Comparison of ENCODE assay signal across 8 cellular contexts in the genomic region with DNA sequence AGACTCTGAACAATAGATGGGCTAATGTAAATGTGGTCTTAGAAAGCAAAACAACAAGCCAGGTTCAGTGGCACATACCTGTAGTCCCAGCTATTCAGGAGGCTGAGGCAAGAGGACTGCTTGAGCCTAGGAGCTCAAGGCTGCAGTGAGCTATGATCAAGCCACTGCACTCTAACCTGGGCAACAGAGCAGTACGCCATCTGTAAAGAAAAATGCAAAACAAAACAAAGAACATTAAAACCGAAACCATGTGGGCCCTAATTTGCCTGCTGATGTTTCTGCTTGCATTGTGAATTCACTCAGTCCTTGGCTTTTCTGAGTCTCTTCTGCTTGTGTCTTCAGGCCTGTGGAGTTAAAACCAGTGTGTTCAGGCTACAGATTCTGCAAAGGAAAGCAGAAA. TPM values are rescaled to one million over a fixed set of nuclear protein-coding genes. Genes with fewer than 3 reads are reported as not detected.
A peak's percentile ranks its signal among the peaks of the same experiment; 100 is the strongest.
DNase-seq lines count a peak whose midpoint lies in the region; ATAC-seq and TF ChIP-seq lines count a peak whose summit lies in the region.
"Had no signal": no experiment of that assay in that cellular context is flagged by ENCODE, and none has a peak within 500 bp of the region (broad histone marks: within the 10 kb centered on the region; RNA-seq: fewer than 3 reads in every experiment).

No MANE protein-coding gene starts in this region.

- H3K27ac ChIP-seq in gastrocnemius medialis (no peak overlapping the region), suprapubic skin (no peak overlapping the region)
- H3K27ac ChIP-seq: HL-60 had no signal

- DNase-seq in germinal center (ENCODE audit: low spot score), result peak; percentile 50
- DNase-seq in gastrocnemius medialis, result no peak
- DNase-seq in suprapubic skin (ENCODE audit: low spot score in 2 of 2), result no peak
- no peak for DNase-seq in DMS79 (lab: John Stamatoyannopoulos, UW)

- H3K9me3 ChIP-seq in gastrocnemius medialis, result no peaks in the 10 kb centered on the region
- no peaks in the 10 kb centered on the region for H3K9me3 ChIP-seq in suprapubic skin

- intact Hi-C loops in gastrocnemius medialis (cut with DNase I; ENCODE audit: low total_unique reads), result no loop called here

- TF ChIP-seq POLR2A in gastrocnemius medialis (IDR thresholded peaks at IDR 0.05) (no peak), suprapubic skin (IDR thresholded peaks at IDR 0.05) (no peak)

- H3K4me1 ChIP-seq in gastrocnemius medialis (peaks cover 5 to 28% of the 10 kb centered on the region in 2 donors), suprapubic skin (peaks cover 22% of the 10 kb centered on the region)

- H3K27me3 ChIP-seq in gastrocnemius medialis (no peaks in the 10 kb centered on the region), suprapubic skin (no peaks in the 10 kb centered on the region)

- no peak for TF ChIP-seq CTCF in gastrocnemius medialis (IDR thresholded peaks at IDR 0.05 in 4 of 5, conservative IDR thresholded peaks at IDR 0.05 in 1 of 5)
- TF ChIP-seq CTCF in suprapubic skin (IDR thresholded peaks at IDR 0.05), result no peak

- in situ Hi-C loops in gastrocnemius medialis (cut with MboI; ENCODE audit: low sequenced_read_pairs in 4 of 4), result no loop called here

- 68% methylated on average over 2 of the region's 2 CpGs for WGBS in suprapubic skin

- H3K4me3 ChIP-seq in gastrocnemius medialis (no peak overlapping the region), suprapubic skin (no peak overlapping the region)

- TF ChIP-seq EP300 in suprapubic skin (IDR thresholded peaks at IDR 0.05), result no peak

- ATAC-seq in GM18870 (IDR thresholded peaks at IDR 0.05; ENCODE audit: unreplicated experiment) (peak; percentile 93), GM21526 (IDR thresholded peaks at IDR 0.05; ENCODE audit: low FRiP score, unreplicated experiment) (peak; percentile 90), HG03457 (IDR thresholded peaks at IDR 0.05; ENCODE audit: unreplicated experiment) (peak; percentile 89), gastrocnemius medialis (no peak)

- H3K36me3 ChIP-seq in gastrocnemius medialis (no peaks in the 10 kb centered on the region), suprapubic skin (no peaks in the 10 kb centered on the region)

RNA-seq across cellular contexts. Expression of gene CCNL1, which starts 56.7 kb away (rescaled TPM):
- total RNA-seq in gastrocnemius medialis (100 to 1,000 TPM in 1 of 4 donors, 10 to 100 TPM in 3; 34.3 to 110 (median 41.3) TPM), suprapubic skin (100 to 1,000 TPM; 203 to 665 (median 246) TPM)

Comparison
In these comparisons a context has a peak if more than half of its experiments do, and no peak if none do; other contexts are left out.
1. ATAC-seq: peak in GM18870 (single experiment), GM21526 (single experiment) and HG03457 (single experiment); none in gastrocnemius medialis (0 of 2).